In the genomic region with DNA sequence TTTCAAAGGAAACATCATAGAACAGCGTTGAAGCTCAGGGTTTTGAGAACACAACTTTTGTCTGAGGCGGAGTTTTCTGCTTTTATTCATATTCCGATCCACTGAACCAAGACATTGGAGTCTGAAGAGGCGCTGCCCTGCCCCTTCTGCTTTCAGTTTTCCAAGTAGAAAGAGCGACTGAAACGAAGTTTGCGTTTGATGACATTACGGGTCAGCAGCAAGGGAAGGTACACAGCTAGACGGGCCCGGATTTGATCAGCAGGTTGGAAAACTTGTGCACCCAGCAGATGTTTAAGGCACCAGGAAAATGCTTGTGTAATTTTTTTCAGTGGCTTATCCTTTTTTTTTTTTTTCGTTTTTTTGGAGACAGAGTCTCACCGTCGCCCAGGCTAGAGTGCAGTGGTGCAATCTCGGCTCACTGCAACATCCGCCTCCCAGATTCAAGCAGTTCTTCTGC, we compare ENCODE assay signal across 1 cellular context.
TF ChIP-seq lines count a peak whose summit lies in the region.

No MANE protein-coding gene starts in this region.

TF ChIP-seq in HCT116, 20 proteins besides CTCF, POLR2A, EP300 and RAD21 (continued from another document):
- TF ChIP-seq, protein P1, sequence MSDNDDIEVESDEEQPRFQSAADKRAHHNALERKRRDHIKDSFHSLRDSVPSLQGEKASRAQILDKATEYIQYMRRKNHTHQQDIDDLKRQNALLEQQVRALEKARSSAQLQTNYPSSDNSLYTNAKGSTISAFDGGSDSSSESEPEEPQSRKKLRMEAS (IDR thresholded peaks at IDR 0.05): no peak
- TF ChIP-seq EGR1 (IDR thresholded peaks at IDR 0.05; ENCODE audit: low read depth): no peak
- TF ChIP-seq SP1 (IDR thresholded peaks at IDR 0.05; ENCODE audit: low read depth): no peak
- TF ChIP-seq, protein P2, sequence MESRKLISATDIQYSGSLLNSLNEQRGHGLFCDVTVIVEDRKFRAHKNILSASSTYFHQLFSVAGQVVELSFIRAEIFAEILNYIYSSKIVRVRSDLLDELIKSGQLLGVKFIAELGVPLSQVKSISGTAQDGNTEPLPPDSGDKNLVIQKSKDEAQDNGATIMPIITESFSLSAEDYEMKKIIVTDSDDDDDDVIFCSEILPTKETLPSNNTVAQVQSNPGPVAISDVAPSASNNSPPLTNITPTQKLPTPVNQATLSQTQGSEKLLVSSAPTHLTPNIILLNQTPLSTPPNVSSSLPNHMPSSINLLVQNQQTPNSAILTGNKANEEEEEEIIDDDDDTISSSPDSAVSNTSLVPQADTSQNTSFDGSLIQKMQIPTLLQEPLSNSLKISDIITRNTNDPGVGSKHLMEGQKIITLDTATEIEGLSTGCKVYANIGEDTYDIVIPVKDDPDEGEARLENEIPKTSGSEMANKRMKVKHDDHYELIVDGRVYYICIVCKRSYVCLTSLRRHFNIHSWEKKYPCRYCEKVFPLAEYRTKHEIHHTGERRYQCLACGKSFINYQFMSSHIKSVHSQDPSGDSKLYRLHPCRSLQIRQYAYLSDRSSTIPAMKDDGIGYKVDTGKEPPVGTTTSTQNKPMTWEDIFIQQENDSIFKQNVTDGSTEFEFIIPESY (IDR thresholded peaks at IDR 0.05; ENCODE audit: extremely low read depth, insufficient replicate concordance, low read length): no peak
- TF ChIP-seq SRF (IDR thresholded peaks at IDR 0.05; ENCODE audit: low read depth): no peak
- no peak for TF ChIP-seq CEBPB (IDR thresholded peaks at IDR 0.05; ENCODE audit: low read depth)
- no peak for TF ChIP-seq EZH2phosphoT487 (IDR thresholded peaks at IDR 0.05; ENCODE audit: borderline replicate concordance)
